Comparison of ENCODE assay signal across 9 cellular contexts in the genomic region with DNA sequence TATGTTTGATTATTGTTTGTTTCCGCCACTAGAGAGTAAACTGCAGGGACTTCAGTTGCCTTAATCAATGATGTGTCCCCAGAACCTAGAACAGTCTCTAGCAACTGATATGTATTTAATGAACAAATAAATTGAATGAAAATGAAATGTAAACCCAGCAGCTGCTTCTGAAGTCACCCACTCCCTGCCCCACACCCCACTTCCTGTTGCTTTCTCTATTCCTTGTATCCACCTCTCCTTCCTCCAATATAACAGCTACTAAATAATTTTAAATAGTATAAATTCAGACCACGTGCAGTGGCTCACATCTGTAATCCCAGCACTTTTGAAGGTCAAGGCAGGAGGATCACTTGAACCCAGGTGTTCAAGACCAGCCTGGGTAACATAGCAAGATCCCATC. TPM values are rescaled to one million over a fixed set of nuclear protein-coding genes. Genes with fewer than 3 reads are reported as not detected.
DNase-seq lines count a peak whose midpoint lies in the region; ATAC-seq and TF ChIP-seq lines count a peak whose summit lies in the region.
"Had no signal": no experiment of that assay in that cellular context is flagged by ENCODE, and none has a peak within 500 bp of the region (broad histone marks: within the 10 kb centered on the region; RNA-seq: fewer than 3 reads in every experiment).

No MANE protein-coding gene starts in this region.

- WGBS in psoas muscle, 3 donors: 82 to 83% (median 83%) methylated on average over 2 of the region's 2 CpGs

- no peak for ATAC-seq in effector memory CD8-positive, alpha-beta T cell (replicated peaks)
- ATAC-seq in psoas muscle (no peak), GM18517 (IDR thresholded peaks at IDR 0.05; ENCODE audit: unreplicated experiment) (no peak)

- peak overlapping the region; percentile 92 to 99 (median 98) for H3K27ac Mint-ChIP-seq in CD4-positive, alpha-beta memory T cell
- peak overlapping the region; percentile 94 to 97 for H3K27ac Mint-ChIP-seq in effector memory CD8-positive, alpha-beta T cell

- intact Hi-C loops in CD4-positive, alpha-beta memory T cell (cut with micrococcal nuclease): no loop called here
- intact Hi-C loops in psoas muscle (cut with DNase I): no loop called here

- CTCF ChIA-PET in CD4-positive, alpha-beta memory T cell (lab: Charles Lee; ENCODE audit: partially characterized antibody): interaction anchor here (0.6 to 3.8 kb wide), 10 partner anchors 13 to 98 kb away, joined by 3 to 15 read pairs (median 4); a partner anchor contains a TSS
- CTCF ChIA-PET in HEK293T (lab: Yijun Ruan, JAX): no interaction called here

- no peaks in the 10 kb centered on the region for H3K27me3 ChIP-seq in CD4-positive, alpha-beta memory T cell (ENCODE audit: insufficient read depth, low read length)
- H3K27me3 ChIP-seq in Peyer's patch: no peaks in the 10 kb centered on the region
- H3K27me3 ChIP-seq in psoas muscle (ENCODE audit: insufficient read depth in 3 of 3, low read length in 2 of 3): no peaks in the 10 kb centered on the region

- peak overlapping the region in 7 of 8 donors; percentile 84 to 93 (median 88) for H3K4me3 Mint-ChIP-seq in CD4-positive, alpha-beta memory T cell
- peak overlapping the region; percentile 86 to 90 for H3K4me3 Mint-ChIP-seq in effector memory CD8-positive, alpha-beta T cell

- peak in 1 of 5 donors; percentile 3 for DNase-seq in CD4-positive, alpha-beta memory T cell
- no peak for DNase-seq in Peyer's patch
- no peak for DNase-seq in effector memory CD8-positive, alpha-beta T cell
- DNase-seq in psoas muscle: no peak
- DNase-seq in activated CD4-positive, CD25-positive, alpha-beta regulatory T cell (lab: John Stamatoyannopoulos, UW): no peak
- DNase-seq in HEK293T (ENCODE audit: extremely low spot score): no peak
- no peak for DNase-seq in SKM-1 (lab: John Stamatoyannopoulos, UW; ENCODE audit: unreplicated experiment)
- DNase-seq: NCI-H748 treated with DMSO at 0.1 percent for 48 hours had no signal

- H3K36me3 ChIP-seq in CD4-positive, alpha-beta memory T cell (ENCODE audit: insufficient read depth, low read length): peaks cover 10% of the 10 kb centered on the region
- H3K36me3 ChIP-seq in Peyer's patch: no peaks in the 10 kb centered on the region
- peaks cover 0 to 10% of the 10 kb centered on the region in 2 donors for H3K36me3 ChIP-seq in psoas muscle (ENCODE audit: insufficient read depth in 1 of 2, low read depth in 1 of 2)

- no peaks in the 10 kb centered on the region for H3K9me3 ChIP-seq in CD4-positive, alpha-beta memory T cell (ENCODE audit: control insufficient read depth in 1 of 2, low read length in 2 of 2)
- H3K9me3 ChIP-seq in Peyer's patch: no peaks in the 10 kb centered on the region
- H3K9me3 ChIP-seq in psoas muscle: no peaks in the 10 kb centered on the region

- no peak for TF ChIP-seq CTCF in Peyer's patch (IDR thresholded peaks at IDR 0.05)
- no peak for TF ChIP-seq CTCF in psoas muscle (IDR thresholded peaks at IDR 0.05)

- no peaks in the 10 kb centered on the region for H3K27me3 Mint-ChIP-seq in CD4-positive, alpha-beta memory T cell
- no peaks in the 10 kb centered on the region for H3K27me3 Mint-ChIP-seq in effector memory CD8-positive, alpha-beta T cell

- POLR2A ChIA-PET in CD4-positive, alpha-beta memory T cell (lab: Charles Lee; ENCODE audit: partially characterized antibody): interaction anchor here (0.9 to 59.9 kb wide), 5 partner anchors 0 to 80 kb away, joined by 3 to 2535 read pairs (median 4); a partner anchor contains a TSS
- POLR2A ChIA-PET in HEK293T (lab: Yijun Ruan, JAX): no interaction called here

- peak overlapping the region; percentile 91 for H3K27ac ChIP-seq in CD4-positive, alpha-beta memory T cell (ENCODE audit: low read depth, low read length)
- peak overlapping the region; percentile 69 to 100 (median 98) for H3K27ac ChIP-seq in Peyer's patch
- peak overlapping the region; percentile 70 for H3K27ac ChIP-seq in psoas muscle

- H3K9me3 Mint-ChIP-seq in CD4-positive, alpha-beta memory T cell: peaks cover 0 to 2% (median 0%) of the 10 kb centered on the region in 8 donors
- H3K9me3 Mint-ChIP-seq in effector memory CD8-positive, alpha-beta T cell: no peaks in the 10 kb centered on the region

- peaks cover 100% of the 10 kb centered on the region for H3K4me1 ChIP-seq in CD4-positive, alpha-beta memory T cell (ENCODE audit: insufficient read depth, low read length)
- H3K4me1 ChIP-seq in Peyer's patch (peaks cover 37 to 100% (median 93%) of the 10 kb centered on the region in 4 donors), psoas muscle (peaks cover 91% of the 10 kb centered on the region)

- TF ChIP-seq POLR2A in Peyer's patch (IDR thresholded peaks at IDR 0.05): no peak

- H3K4me1 Mint-ChIP-seq in CD4-positive, alpha-beta memory T cell: peaks cover 73 to 98% (median 86%) of the 10 kb centered on the region in 4 donors
- peaks cover 86 to 88% of the 10 kb centered on the region in 2 donors for H3K4me1 Mint-ChIP-seq in effector memory CD8-positive, alpha-beta T cell (ENCODE audit: low read depth in 2 of 2)

- peak overlapping the region in 1 of 2 donors; percentile 26 for H3K4me3 ChIP-seq in CD4-positive, alpha-beta memory T cell (ENCODE audit: low read length in 2 of 2)
- H3K4me3 ChIP-seq in Peyer's patch: no peak overlapping the region
- H3K4me3 ChIP-seq in psoas muscle: no peak overlapping the region

- H3K36me3 Mint-ChIP-seq in CD4-positive, alpha-beta memory T cell: peaks cover 32 to 53% of the 10 kb centered on the region in 2 donors
- H3K36me3 Mint-ChIP-seq in effector memory CD8-positive, alpha-beta T cell (ENCODE audit: insufficient read depth): peaks cover 87% of the 10 kb centered on the region

TF ChIP-seq in HEK293T, 16 proteins besides CTCF, POLR2A, EP300 and RAD21:
- TF ChIP-seq ELF4 (IDR thresholded peaks at IDR 0.05) (no peak), LEF1 (IDR thresholded peaks at IDR 0.05; ENCODE audit: borderline replicate concordance) (no peak), FOXK2 (IDR thresholded peaks at IDR 0.05) (no peak), SUZ12 (IDR thresholded peaks at IDR 0.05) (no peak), ARNT (IDR thresholded peaks at IDR 0.05) (no peak), BHLHE40 (IDR thresholded peaks at IDR 0.05; ENCODE audit: borderline replicate concordance) (no peak), FOXA1 (IDR thresholded peaks at IDR 0.05) (no peak), L3MBTL2 (conservative IDR thresholded peaks at IDR 0.05) (no peak), HDGF (IDR thresholded peaks at IDR 0.05; ENCODE audit: borderline replicate concordance) (no peak), CTBP1 (IDR thresholded peaks at IDR 0.05; ENCODE audit: borderline replicate concordance) (no peak), TARDBP (IDR thresholded peaks at IDR 0.05) (no peak), NFRKB (IDR thresholded peaks at IDR 0.05) (no peak), FOXM1 (IDR thresholded peaks at IDR 0.05; ENCODE audit: borderline replicate concordance) (no peak), ZNF384 (IDR thresholded peaks at IDR 0.05) (no peak), SP1 (IDR thresholded peaks at IDR 0.05) (no peak)
- TF ChIP-seq, protein P1, sequence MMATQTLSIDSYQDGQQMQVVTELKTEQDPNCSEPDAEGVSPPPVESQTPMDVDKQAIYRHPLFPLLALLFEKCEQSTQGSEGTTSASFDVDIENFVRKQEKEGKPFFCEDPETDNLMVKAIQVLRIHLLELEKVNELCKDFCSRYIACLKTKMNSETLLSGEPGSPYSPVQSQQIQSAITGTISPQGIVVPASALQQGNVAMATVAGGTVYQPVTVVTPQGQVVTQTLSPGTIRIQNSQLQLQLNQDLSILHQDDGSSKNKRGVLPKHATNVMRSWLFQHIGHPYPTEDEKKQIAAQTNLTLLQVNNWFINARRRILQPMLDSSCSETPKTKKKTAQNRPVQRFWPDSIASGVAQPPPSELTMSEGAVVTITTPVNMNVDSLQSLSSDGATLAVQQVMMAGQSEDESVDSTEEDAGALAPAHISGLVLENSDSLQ (IDR thresholded peaks at IDR 0.05): no peak

RNA-seq across cellular contexts. Expression of a gene that starts 15.8 kb away (rescaled TPM):
- 100 to 1,000 TPM; 717 to 734 TPM for total RNA-seq in CD4-positive, alpha-beta memory T cell
- polyA plus RNA-seq in CD4-positive, alpha-beta memory T cell: 100 to 1,000 TPM in 1 of 2 donors, 10 to 100 TPM in 1; 17.3 to 476 TPM
- total RNA-seq in Peyer's patch: 100 to 1,000 TPM; 337 to 553 (median 433) TPM
- 100 to 1,000 TPM in 3 of 4 donors, 10 to 100 TPM in 1; 92.0 to 214 (median 179) TPM for total RNA-seq in psoas muscle
- polyA plus RNA-seq in psoas muscle: 10 to 100 TPM; 35.6 to 89.3 (median 56.3) TPM
